6 cellular contexts compared by ENCODE assay signal in genomic region chr16:3458852-3459361, GRCh38. TPM values are rescaled to one million over a fixed set of nuclear protein-coding genes. Genes with fewer than 3 reads are reported as not detected.
DNase-seq lines count a peak whose midpoint lies in the region; ATAC-seq and TF ChIP-seq lines count a peak whose summit lies in the region.

No MANE protein-coding gene starts in this region.

- peak overlapping the region; percentile 75 to 98 (median 96) for H3K27ac Mint-ChIP-seq in brain
- peak overlapping the region; percentile 79 to 94 (median 85) for H3K27ac Mint-ChIP-seq in naive thymus-derived CD8-positive, alpha-beta T cell

- DNase-seq in right atrium auricular region (ENCODE audit: low spot score) (no peak), Right ventricle myocardium superior (no peak), NK-92 (lab: John Stamatoyannopoulos, UW; ENCODE audit: unreplicated experiment) (no peak)
- DNase-seq in naive thymus-derived CD8-positive, alpha-beta T cell = peak in 3 of 10 donors; percentile 21 to 34 (median 32)

- H3K4me1 ChIP-seq in right atrium auricular region = peaks cover 0 to 75% of the 10 kb centered on the region in 2 donors

- peak overlapping the region; percentile 92 to 98 (median 94) for H3K4me3 Mint-ChIP-seq in brain
- peak overlapping the region; percentile 71 to 97 (median 85) for H3K4me3 Mint-ChIP-seq in naive thymus-derived CD8-positive, alpha-beta T cell

- POLR2A ChIA-PET in naive thymus-derived CD8-positive, alpha-beta T cell (lab: Charles Lee) = interaction anchor here (0.5 to 3.4 kb wide), 7 partner anchors 41 to 324 kb away, joined by 3 to 33 read pairs (median 6); partner anchors contain the start of genes CLUAP1, ZNF213 and ZNF263

- no peaks in the 10 kb centered on the region for H3K36me3 Mint-ChIP-seq in brain
- no peaks in the 10 kb centered on the region for H3K36me3 Mint-ChIP-seq in naive thymus-derived CD8-positive, alpha-beta T cell

- no peaks in the 10 kb centered on the region for H3K36me3 ChIP-seq in right atrium auricular region

- peaks cover 67% of the 10 kb centered on the region for H3K4me1 Mint-ChIP-seq in brain
- peaks cover 26 to 58% (median 46%) of the 10 kb centered on the region in 4 donors for H3K4me1 Mint-ChIP-seq in naive thymus-derived CD8-positive, alpha-beta T cell

- no peaks in the 10 kb centered on the region for H3K27me3 ChIP-seq in right atrium auricular region

- intact Hi-C loops in Right ventricle myocardium superior (cut with DNase I) = loop anchor here (5.0 kb wide), 2 partner anchors 152 to 197 kb away; partner anchors contain the start of genes TIGD7 and ZNF75A

- no peaks in the 10 kb centered on the region for H3K9me3 ChIP-seq in right atrium auricular region

- peak overlapping the region; percentile 97 to 99 for H3K27ac ChIP-seq in right atrium auricular region

- H3K27me3 Mint-ChIP-seq in brain = peaks cover 8% of the 10 kb centered on the region
- H3K27me3 Mint-ChIP-seq in naive thymus-derived CD8-positive, alpha-beta T cell = no peaks in the 10 kb centered on the region

- H3K4me3 ChIP-seq in right atrium auricular region = peak overlapping the region; percentile 84 to 90

- ATAC-seq in Right ventricle myocardium superior (ENCODE audit: poor library complexity) = no peak
- peak; percentile 5 to 13 for ATAC-seq in naive thymus-derived CD8-positive, alpha-beta T cell
- ATAC-seq in HG02885 (IDR thresholded peaks at IDR 0.05; ENCODE audit: poor library complexity, unreplicated experiment) = no peak

- H3K9me3 Mint-ChIP-seq in brain = no peaks in the 10 kb centered on the region
- no peaks in the 10 kb centered on the region for H3K9me3 Mint-ChIP-seq in naive thymus-derived CD8-positive, alpha-beta T cell

- TF ChIP-seq CTCF in right atrium auricular region (IDR thresholded peaks at IDR 0.05) (no peak), brain (conservative IDR thresholded peaks at IDR 0.05) (no peak)

RNA-seq across cellular contexts. Expression of gene NAA60, which starts 15.4 kb away (rescaled TPM):
- total RNA-seq in right atrium auricular region (10 to 100 TPM; 28.1 to 29.1 TPM), Right ventricle myocardium superior (47.0 TPM)
- 64.4 TPM for polyA plus RNA-seq in brain (ENCODE audit: insufficient read depth, low read depth, low replicate concordance)
- total RNA-seq in naive thymus-derived CD8-positive, alpha-beta T cell = 10 to 100 TPM; 68.5 to 74.4 TPM
- 10 to 100 TPM; 36.9 to 56.1 (median 44.4) TPM for polyA plus RNA-seq in naive thymus-derived CD8-positive, alpha-beta T cell

RNA-seq across cellular contexts. Expression of gene ZNF597, which starts 15.6 kb away (rescaled TPM):
- 1 to 10 TPM; 1.3 to 2.2 TPM for total RNA-seq in right atrium auricular region
- 1.5 TPM for total RNA-seq in Right ventricle myocardium superior
- 0.78 TPM for polyA plus RNA-seq in brain (ENCODE audit: insufficient read depth, low read depth, low replicate concordance)
- total RNA-seq in naive thymus-derived CD8-positive, alpha-beta T cell = 1 to 10 TPM; 5.7 to 5.8 TPM
- polyA plus RNA-seq in naive thymus-derived CD8-positive, alpha-beta T cell = 1 to 10 TPM; 1.1 to 2.3 (median 1.9) TPM

RNA-seq across cellular contexts. Expression of gene C16orf90, which starts 36.4 kb away (rescaled TPM):
- total RNA-seq in right atrium auricular region (not detected), Right ventricle myocardium superior (not detected)
- polyA plus RNA-seq in brain (ENCODE audit: insufficient read depth, low read depth, low replicate concordance) = not detected
- total RNA-seq in naive thymus-derived CD8-positive, alpha-beta T cell = not detected
- polyA plus RNA-seq in naive thymus-derived CD8-positive, alpha-beta T cell = under 1 TPM in 1 of 3 donors, not detected in 2; 0.26 TPM

RNA-seq across cellular contexts. Expression of gene CLUAP1, which starts 41.9 kb away (rescaled TPM):
- 10 to 100 TPM in 1 of 2 donors, 1 to 10 TPM in 1; 8.8 to 10.9 TPM for total RNA-seq in right atrium auricular region
- 17.4 TPM for total RNA-seq in Right ventricle myocardium superior
- 29.2 TPM for polyA plus RNA-seq in brain (ENCODE audit: insufficient read depth, low read depth, low replicate concordance)
- 10 to 100 TPM; 26.4 to 28.3 TPM for total RNA-seq in naive thymus-derived CD8-positive, alpha-beta T cell
- 10 to 100 TPM; 37.6 to 43.1 (median 38.1) TPM for polyA plus RNA-seq in naive thymus-derived CD8-positive, alpha-beta T cell

RNA-seq across cellular contexts. Expression of gene ZNF174, which starts 57.9 kb away (rescaled TPM):
- total RNA-seq in right atrium auricular region = 10 to 100 TPM; 10.2 to 16.5 TPM
- 11.3 TPM for total RNA-seq in Right ventricle myocardium superior
- polyA plus RNA-seq in brain (ENCODE audit: insufficient read depth, low read depth, low replicate concordance) = 14.5 TPM
- 10 to 100 TPM; 17.1 to 19.7 TPM for total RNA-seq in naive thymus-derived CD8-positive, alpha-beta T cell
- polyA plus RNA-seq in naive thymus-derived CD8-positive, alpha-beta T cell = 10 to 100 TPM; 12.3 to 18.8 (median 14.0) TPM

Comparison
In these comparisons a context has a peak if more than half of its experiments do, and no peak if none do; other contexts are left out.
1. ATAC-seq: peak in naive thymus-derived CD8-positive, alpha-beta T cell (2 of 2); none in Right ventricle myocardium superior (single experiment) and HG02885 (single experiment).